Comparison of ENCODE assay signal across 8 cellular contexts in the genomic region with DNA sequence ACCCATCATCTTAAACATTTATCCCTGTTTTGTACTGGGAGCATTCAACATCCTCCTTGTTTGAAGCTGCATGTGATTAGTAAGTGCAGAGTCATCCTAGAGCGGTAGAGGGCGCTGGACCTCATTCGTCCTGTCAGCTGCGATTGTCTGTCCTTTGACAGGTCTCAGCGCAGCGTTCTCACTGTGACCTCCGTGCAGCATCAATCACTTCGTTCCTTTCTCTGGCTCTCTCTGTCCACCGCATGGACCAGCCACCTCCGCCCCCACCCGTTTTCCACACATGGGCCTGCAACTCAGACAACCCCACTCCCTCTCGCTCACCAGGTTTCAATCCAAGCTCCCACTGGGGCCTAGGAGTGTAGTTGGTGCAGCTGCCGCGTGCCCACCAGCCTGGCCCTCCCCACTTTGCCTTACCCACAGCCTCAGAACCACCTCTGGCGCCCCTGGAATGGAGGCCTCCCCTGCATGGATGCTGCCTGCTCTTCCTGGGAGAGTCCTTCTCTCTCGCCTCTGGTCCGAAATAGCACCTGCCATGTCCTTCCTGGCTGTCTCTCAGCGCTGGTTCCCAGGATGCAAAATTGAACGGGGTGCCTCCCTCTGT.
DNase-seq lines count a peak whose midpoint lies in the region; ATAC-seq, FAIRE-seq and TF ChIP-seq lines count a peak whose summit lies in the region.

No MANE protein-coding gene starts in this region.

- H3K9me3 Mint-ChIP-seq in activated T-cell treated with anti-CD3 and anti-CD28 coated beads, Interleukin-2, amount 50 U/mL, for 72 hours: no peaks in the 10 kb centered on the region

- H4K20me1 ChIP-seq in OCI-LY3 (ENCODE audit: insufficient read depth, low read length): no peaks in the 10 kb centered on the region

- 76% methylated on average over 19 of the region's 19 CpGs for WGBS in A549 (ENCODE audit: missing lambda C conversion rate)

- H3K4me2 ChIP-seq in A549 (no peak overlapping the region), OCI-LY3 (ENCODE audit: low read length) (no peak overlapping the region)

- H3K4me1 Mint-ChIP-seq in activated T-cell treated with anti-CD3 and anti-CD28 coated beads, Interleukin-2, amount 50 U/mL, for 72 hours (ENCODE audit: low read depth): peaks cover 9% of the 10 kb centered on the region

- TF ChIP-seq EP300 in A549 (IDR thresholded peaks at IDR 0.05): no peak

- no peaks in the 10 kb centered on the region for H3K36me3 Mint-ChIP-seq in activated T-cell treated with anti-CD3 and anti-CD28 coated beads, Interleukin-2, amount 50 U/mL, for 72 hours (ENCODE audit: insufficient read depth in 2 of 2)

- H3K4me3 Mint-ChIP-seq in activated T-cell treated with anti-CD3 and anti-CD28 coated beads, Interleukin-2, amount 50 U/mL, for 72 hours: no peak overlapping the region

- no peak overlapping the region for H3K4me3 ChIP-seq in A549
- H3K4me3 ChIP-seq in OCI-LY3 (ENCODE audit: low read length): no peak overlapping the region
- no peak overlapping the region for H3K4me3 ChIP-seq in fibroblast of villous mesenchyme (ENCODE audit: low read depth, low read length)
- no peak overlapping the region for H3K4me3 ChIP-seq in upper lobe of right lung

- CTCF ChIA-PET in A549 (lab: Yijun Ruan, JAX): interaction anchor here (1.0 to 1.3 kb wide), 8 partner anchors 8 to 57 kb away, joined by 3 to 4 read pairs (median 3); no protein-coding TSS in a partner anchor

- H3K4me1 ChIP-seq in A549 (no peaks in the 10 kb centered on the region), OCI-LY3 (ENCODE audit: low read length) (no peaks in the 10 kb centered on the region), upper lobe of right lung (peaks cover 3% of the 10 kb centered on the region)

- H3K27me3 ChIP-seq in OCI-LY3 (ENCODE audit: low read depth, low read length): no peaks in the 10 kb centered on the region
- peaks cover 5% of the 10 kb centered on the region for H3K27me3 ChIP-seq in upper lobe of right lung

- H3K36me3 ChIP-seq in OCI-LY3 (replicated peaks; ENCODE audit: low read depth, low read length): no peaks in the 10 kb centered on the region
- H3K36me3 ChIP-seq in upper lobe of right lung: no peaks in the 10 kb centered on the region

- H3K27ac Mint-ChIP-seq in activated T-cell treated with anti-CD3 and anti-CD28 coated beads, Interleukin-2, amount 50 U/mL, for 72 hours: no peak overlapping the region

- H3K27ac ChIP-seq in A549: no peak overlapping the region
- no peak overlapping the region for H3K27ac ChIP-seq in OCI-LY3 (ENCODE audit: low read length)
- H3K27ac ChIP-seq in upper lobe of right lung: no peak overlapping the region

- intact Hi-C loops in upper lobe of right lung (cut with DNase I): no loop called here

- H2AFZ ChIP-seq in OCI-LY3 (ENCODE audit: low read depth, low read length): no peak overlapping the region

- DNase-seq in A549 (ENCODE audit: low read depth in 1 of 2, low spot score in 1 of 2) (peak in 1 of 2 experiments; percentile 50), fibroblast of villous mesenchyme (ENCODE audit: low read depth) (peak; percentile 54), nucleus accumbens (lab: John Stamatoyannopoulos, UW) (peak in 46 of 56 donors; percentile 29 to 89 (median 59)), upper lobe of right lung (peak; percentile 59)
- peak; percentile 53 to 67 for DNase-seq in activated T-cell treated with anti-CD3 and anti-CD28 coated beads, Interleukin-2, amount 50 U/mL, for 72 hours

- TF ChIP-seq CTCF in A549 (IDR thresholded peaks at IDR 0.05): peak; percentile 30
- TF ChIP-seq CTCF in OCI-LY3 (IDR thresholded peaks at IDR 0.05; ENCODE audit: low read depth, low read length): peak; percentile 53
- peak; percentile 77 for TF ChIP-seq CTCF in fibroblast of villous mesenchyme (IDR thresholded peaks at IDR 0.05; ENCODE audit: insufficient read depth, low read depth, low read length)
- TF ChIP-seq CTCF in upper lobe of right lung (IDR thresholded peaks at IDR 0.05): peak; percentile 72

- peak in 1 of 2 experiments; percentile 13; a peak in 1 of 5 replicates for TF ChIP-seq RAD21 in A549 (conservative IDR thresholded peaks at IDR 0.05 in 1 of 2, IDR thresholded peaks at IDR 0.05 in 1 of 2)

- H3K27me3 Mint-ChIP-seq in activated T-cell treated with anti-CD3 and anti-CD28 coated beads, Interleukin-2, amount 50 U/mL, for 72 hours (ENCODE audit: low read depth): no peaks in the 10 kb centered on the region

- no peak for TF ChIP-seq POLR2A in A549 (IDR thresholded peaks at IDR 0.05; ENCODE audit: low read length)

- H3K79me2 ChIP-seq in OCI-LY3 (ENCODE audit: low read length): no peaks in the 10 kb centered on the region

- peak in 1 of 2 experiments; percentile 66; a peak in 3 of 6 replicates for ATAC-seq in A549
- peak; percentile 47 for ATAC-seq in GM21367 (IDR thresholded peaks at IDR 0.05; ENCODE audit: unreplicated experiment)
- peak; percentile 62 to 66 for ATAC-seq in activated T-cell treated with anti-CD3 and anti-CD28 coated beads, Interleukin-2, amount 50 U/mL, for 72 hours (replicated peaks in 1 of 2)
- ATAC-seq in upper lobe of right lung: peak; percentile 79
- ATAC-seq in GM21526 (IDR thresholded peaks at IDR 0.05; ENCODE audit: low FRiP score, unreplicated experiment): no peak

- H3K9ac ChIP-seq in OCI-LY3 (ENCODE audit: low read length): no peak overlapping the region

- no peak for FAIRE-seq in A549 (lab: Jason Lieb, UNC)

- H3K9me3 ChIP-seq in A549: no peaks in the 10 kb centered on the region
- H3K9me3 ChIP-seq in OCI-LY3 (ENCODE audit: insufficient read depth, low read length): no peaks in the 10 kb centered on the region
- no peaks in the 10 kb centered on the region for H3K9me3 ChIP-seq in upper lobe of right lung

- POLR2A ChIA-PET in A549 (lab: Yijun Ruan, JAX): no interaction called here

TF ChIP-seq in A549, 52 proteins besides CTCF, POLR2A, EP300 and RAD21:
- TF ChIP-seq, protein P1, sequence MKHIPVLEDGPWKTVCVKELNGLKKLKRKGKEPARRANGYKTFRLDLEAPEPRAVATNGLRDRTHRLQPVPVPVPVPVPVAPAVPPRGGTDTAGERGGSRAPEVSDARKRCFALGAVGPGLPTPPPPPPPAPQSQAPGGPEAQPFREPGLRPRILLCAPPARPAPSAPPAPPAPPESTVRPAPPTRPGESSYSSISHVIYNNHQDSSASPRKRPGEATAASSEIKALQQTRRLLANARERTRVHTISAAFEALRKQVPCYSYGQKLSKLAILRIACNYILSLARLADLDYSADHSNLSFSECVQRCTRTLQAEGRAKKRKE (CRISPR knock-in tag; IDR thresholded peaks at IDR 0.05; ENCODE audit: low read depth): no peak
- TF ChIP-seq HOXA7 (CRISPR knock-in tag; IDR thresholded peaks at IDR 0.05): no peak
- no peak for TF ChIP-seq CBX2 (IDR thresholded peaks at IDR 0.05; ENCODE audit: borderline replicate concordance, low read depth)
- no peak for TF ChIP-seq CHD2 (IDR thresholded peaks at IDR 0.05; ENCODE audit: low read length, partially characterized antibody)
- TF ChIP-seq NPAS2 (CRISPR knock-in tag; IDR thresholded peaks at IDR 0.05; ENCODE audit: borderline replicate concordance): no peak
- TF ChIP-seq KDM5A (IDR thresholded peaks at IDR 0.05): no peak
- no peak for TF ChIP-seq KDM1A (IDR thresholded peaks at IDR 0.05; ENCODE audit: low read depth)
- no peak for TF ChIP-seq MYC (IDR thresholded peaks at IDR 0.05; ENCODE audit: borderline replicate concordance, low read length)
- TF ChIP-seq RNF2 (IDR thresholded peaks at IDR 0.05; ENCODE audit: borderline replicate concordance, low read depth): no peak
- TF ChIP-seq FOSL2 (IDR thresholded peaks at IDR 0.05): no peak
- no peak for TF ChIP-seq FOSL2 (CRISPR knock-in tag; IDR thresholded peaks at IDR 0.05)
- TF ChIP-seq FOXS1 (CRISPR knock-in tag; IDR thresholded peaks at IDR 0.05): no peak
- TF ChIP-seq CBX8 (IDR thresholded peaks at IDR 0.05): no peak
- no peak for TF ChIP-seq RCOR1 (IDR thresholded peaks at IDR 0.05; ENCODE audit: low read depth, low read length)
- TF ChIP-seq HEYL (CRISPR knock-in tag; IDR thresholded peaks at IDR 0.05): no peak
- no peak for TF ChIP-seq EHMT2 (IDR thresholded peaks at IDR 0.05; ENCODE audit: low read depth)
- TF ChIP-seq JUNB (IDR thresholded peaks at IDR 0.05): no peak
- TF ChIP-seq, protein P2, sequence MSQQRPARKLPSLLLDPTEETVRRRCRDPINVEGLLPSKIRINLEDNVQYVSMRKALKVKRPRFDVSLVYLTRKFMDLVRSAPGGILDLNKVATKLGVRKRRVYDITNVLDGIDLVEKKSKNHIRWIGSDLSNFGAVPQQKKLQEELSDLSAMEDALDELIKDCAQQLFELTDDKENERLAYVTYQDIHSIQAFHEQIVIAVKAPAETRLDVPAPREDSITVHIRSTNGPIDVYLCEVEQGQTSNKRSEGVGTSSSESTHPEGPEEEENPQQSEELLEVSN (IDR thresholded peaks at IDR 0.05; ENCODE audit: borderline replicate concordance, low read depth): no peak
- TF ChIP-seq, protein P3, sequence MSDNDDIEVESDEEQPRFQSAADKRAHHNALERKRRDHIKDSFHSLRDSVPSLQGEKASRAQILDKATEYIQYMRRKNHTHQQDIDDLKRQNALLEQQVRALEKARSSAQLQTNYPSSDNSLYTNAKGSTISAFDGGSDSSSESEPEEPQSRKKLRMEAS (IDR thresholded peaks at IDR 0.05): no peak
